ENCODE assay signal across 8 cellular contexts in the genomic region with DNA sequence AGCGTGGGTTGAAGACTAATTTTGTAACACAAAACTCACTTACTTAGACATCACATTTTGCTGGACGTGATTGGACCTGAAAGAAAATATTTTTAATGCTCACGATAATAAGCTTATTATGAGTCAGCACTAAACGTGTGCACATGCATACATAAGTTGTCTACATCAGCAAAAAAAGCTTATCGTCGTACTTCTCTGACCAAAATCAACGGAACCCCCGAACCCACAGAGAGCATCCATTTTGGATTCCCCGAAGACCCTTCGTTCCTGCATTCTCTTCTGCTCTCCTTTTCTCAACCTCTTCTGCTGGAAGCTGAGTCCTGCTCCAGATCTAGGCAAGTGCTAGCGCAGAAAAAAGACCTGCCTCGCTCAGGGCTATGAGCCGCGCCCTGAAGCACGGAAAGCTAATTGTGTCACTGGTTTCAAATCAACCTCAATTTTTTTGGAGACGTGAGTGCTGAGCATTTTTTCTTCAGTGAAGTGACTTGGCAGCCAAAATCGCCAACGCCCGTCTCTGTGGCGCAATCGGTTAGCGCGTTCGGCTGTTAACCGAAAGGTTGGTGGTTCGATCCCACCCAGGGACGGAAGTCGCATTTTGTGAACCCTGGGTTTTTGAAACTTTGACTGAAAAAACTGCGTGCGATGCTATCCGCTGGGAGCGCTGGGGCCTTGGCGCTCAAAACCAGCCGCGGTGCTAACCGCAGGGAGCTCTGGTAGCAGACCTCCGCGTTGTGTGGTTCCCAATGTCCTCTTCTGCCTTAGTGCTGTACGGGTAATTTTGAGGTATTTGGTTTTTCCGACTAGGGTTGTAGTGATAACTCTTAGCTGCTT. TPM values are rescaled to one million over a fixed set of nuclear protein-coding genes. Genes with fewer than 3 reads are reported as not detected.
DNase-seq lines count a peak whose midpoint lies in the region; ATAC-seq and TF ChIP-seq lines count a peak whose summit lies in the region.
"Not testable (repeated sequence)": the region's sequence is repeated elsewhere in the genome, so short reads cannot be mapped to it uniquely, and the experiment has no call there.

No MANE protein-coding gene starts in this region.

- POLR2A ChIA-PET in naive thymus-derived CD8-positive, alpha-beta T cell (lab: Charles Lee): interaction anchor here (0.6 to 1.9 kb wide), 7 partner anchors 9 to 210 kb away, joined by 3 to 14 read pairs (median 3); a partner anchor contains a TSS

- H3K4me3 Mint-ChIP-seq in IgD-negative memory B cell: peak overlapping the region; percentile 91 to 99 (median 98)
- H3K4me3 Mint-ChIP-seq in naive thymus-derived CD8-positive, alpha-beta T cell: peak overlapping the region; percentile 88 to 97 (median 94)

- H3K27me3 Mint-ChIP-seq in IgD-negative memory B cell; naive thymus-derived CD8-positive, alpha-beta T cell: not testable (repeated sequence)

- not testable (repeated sequence) for H3K36me3 Mint-ChIP-seq in IgD-negative memory B cell; naive thymus-derived CD8-positive, alpha-beta T cell

- H3K4me1 Mint-ChIP-seq in IgD-negative memory B cell: peaks cover 6 to 31% (median 26%) of the 10 kb centered on the region in 3 donors
- H3K4me1 Mint-ChIP-seq in naive thymus-derived CD8-positive, alpha-beta T cell: peaks cover 28 to 51% (median 45%) of the 10 kb centered on the region in 4 donors

- DNase-seq in DMS153 treated with DMSO at 0.1 percent for 48 hours (lab: John Stamatoyannopoulos, UW; ENCODE audit: unreplicated experiment): peak; percentile 61
- peak; percentile 80 for DNase-seq in RPMI7951 (ENCODE audit: low read depth)
- DNase-seq in activated T-helper 1 cell treated with anti-CD3 and anti-CD28 coated beads, Interleukin-2, amount 50 U/mL, for 16 hours (ENCODE audit: low read depth in 1 of 2, low spot score in 1 of 2): peak; percentile 74 to 80
- peak; percentile 86 for DNase-seq in fibroblast of mammary gland (ENCODE audit: low read depth)
- peak; percentile 61 to 93 (median 84) for DNase-seq in naive thymus-derived CD8-positive, alpha-beta T cell
- peak; percentile 80 to 92 for DNase-seq in stimulated activated CD8-positive, alpha-beta memory T cell treated with anti-CD3 and anti-CD28 coated beads, Interleukin-7, amount 100 ng/mL, for 48 hours (ENCODE audit: extremely low read depth in 1 of 2, low read depth in 1 of 2)

- peak overlapping the region; percentile 83 for H3K4me3 ChIP-seq in fibroblast of mammary gland (ENCODE audit: control insufficient read depth, low read depth, low read length)

- TF ChIP-seq CTCF in fibroblast of mammary gland (conservative IDR thresholded peaks at IDR 0.05; ENCODE audit: control insufficient read depth, insufficient read depth, low read depth, low read length): peak; percentile 10

- H3K9me3 Mint-ChIP-seq in IgD-negative memory B cell; naive thymus-derived CD8-positive, alpha-beta T cell: not testable (repeated sequence)

- peak overlapping the region; percentile 98 to 100 (median 99) for H3K27ac Mint-ChIP-seq in IgD-negative memory B cell
- H3K27ac Mint-ChIP-seq in naive thymus-derived CD8-positive, alpha-beta T cell: peak overlapping the region; percentile 92 to 99 (median 94)

- peak; percentile 64 for ATAC-seq in GM21717 (IDR thresholded peaks at IDR 0.05; ENCODE audit: unreplicated experiment)
- ATAC-seq in naive thymus-derived CD8-positive, alpha-beta T cell: peak; percentile 74 to 76

RNA-seq across cellular contexts. Expression of a gene that starts 9.7 kb away (rescaled TPM):
- 4.4 TPM for polyA plus RNA-seq in IgD-negative memory B cell
- total RNA-seq in RPMI7951 (2014; rRNA removed; shearing (Covaris generic)): not detected in 2 replicates
- total RNA-seq in naive thymus-derived CD8-positive, alpha-beta T cell: 1 to 10 TPM in 1 of 2 experiments, under 1 TPM in 1; 0.74 to 1.1 TPM
- polyA plus RNA-seq in naive thymus-derived CD8-positive, alpha-beta T cell: 10 to 100 TPM in 1 of 3 donors, 1 to 10 TPM in 2; 1.7 to 33.2 (median 2.3) TPM

RNA-seq across cellular contexts. Expression of a gene that starts 15.6 kb away (rescaled TPM):
- 0.80 TPM for polyA plus RNA-seq in IgD-negative memory B cell
- 0.12 TPM in 1 of 2 replicates, not detected in the other for total RNA-seq in RPMI7951 (2014; rRNA removed; shearing (Covaris generic))
- total RNA-seq in naive thymus-derived CD8-positive, alpha-beta T cell: 1 to 10 TPM; 3.1 to 3.6 TPM
- under 1 TPM in 1 of 3 donors, not detected in 2; 0.06 TPM for polyA plus RNA-seq in naive thymus-derived CD8-positive, alpha-beta T cell

RNA-seq across cellular contexts. Expression of a gene that starts 34.7 kb away (rescaled TPM):
- polyA plus RNA-seq in IgD-negative memory B cell: 1.3 TPM
- total RNA-seq in RPMI7951 (2014; rRNA removed; shearing (Covaris generic)): 0.68 and 2.9 TPM in 2 replicates
- total RNA-seq in naive thymus-derived CD8-positive, alpha-beta T cell: under 1 TPM; 0.34 to 0.52 TPM
- polyA plus RNA-seq in naive thymus-derived CD8-positive, alpha-beta T cell: under 1 TPM in 2 of 3 donors, not detected in 1; 0.41 to 0.84 TPM

Comparison
In these comparisons a context has a peak if more than half of its experiments do, and no peak if none do; other contexts are left out.
1. Peak in every context shown above with its lines: DNase-seq, ATAC-seq and H3K4me3 ChIP-seq.